ENCODE assay signal across 1 cellular context in the genomic region with DNA sequence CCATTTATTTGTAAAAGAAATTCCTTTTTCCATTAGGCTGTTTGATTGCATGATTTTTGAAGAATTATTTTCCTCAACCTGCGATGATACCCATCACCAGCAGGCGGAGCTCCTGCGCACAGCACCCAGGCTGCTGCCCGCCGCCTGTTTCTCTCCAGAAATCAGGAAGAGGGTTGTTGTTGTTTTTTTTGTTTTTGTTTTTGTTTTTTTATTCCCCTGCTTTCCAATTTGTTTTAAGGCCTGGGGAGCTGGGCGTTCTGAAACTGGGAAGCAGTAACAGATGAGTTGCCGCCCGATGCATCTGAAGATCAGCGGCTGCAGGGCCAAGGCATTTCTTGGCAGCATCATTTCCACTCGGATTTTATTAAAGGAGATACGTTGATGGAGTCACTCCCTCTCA.
A peak's percentile ranks its signal among the peaks of the same experiment; 100 is the strongest.
TF ChIP-seq lines count a peak whose summit lies in the region.

No MANE protein-coding gene starts in this region.

TF ChIP-seq in GM12878, 131 proteins besides CTCF, POLR2A, EP300 and RAD21 (continued from another document):
- TF ChIP-seq, protein P1, sequence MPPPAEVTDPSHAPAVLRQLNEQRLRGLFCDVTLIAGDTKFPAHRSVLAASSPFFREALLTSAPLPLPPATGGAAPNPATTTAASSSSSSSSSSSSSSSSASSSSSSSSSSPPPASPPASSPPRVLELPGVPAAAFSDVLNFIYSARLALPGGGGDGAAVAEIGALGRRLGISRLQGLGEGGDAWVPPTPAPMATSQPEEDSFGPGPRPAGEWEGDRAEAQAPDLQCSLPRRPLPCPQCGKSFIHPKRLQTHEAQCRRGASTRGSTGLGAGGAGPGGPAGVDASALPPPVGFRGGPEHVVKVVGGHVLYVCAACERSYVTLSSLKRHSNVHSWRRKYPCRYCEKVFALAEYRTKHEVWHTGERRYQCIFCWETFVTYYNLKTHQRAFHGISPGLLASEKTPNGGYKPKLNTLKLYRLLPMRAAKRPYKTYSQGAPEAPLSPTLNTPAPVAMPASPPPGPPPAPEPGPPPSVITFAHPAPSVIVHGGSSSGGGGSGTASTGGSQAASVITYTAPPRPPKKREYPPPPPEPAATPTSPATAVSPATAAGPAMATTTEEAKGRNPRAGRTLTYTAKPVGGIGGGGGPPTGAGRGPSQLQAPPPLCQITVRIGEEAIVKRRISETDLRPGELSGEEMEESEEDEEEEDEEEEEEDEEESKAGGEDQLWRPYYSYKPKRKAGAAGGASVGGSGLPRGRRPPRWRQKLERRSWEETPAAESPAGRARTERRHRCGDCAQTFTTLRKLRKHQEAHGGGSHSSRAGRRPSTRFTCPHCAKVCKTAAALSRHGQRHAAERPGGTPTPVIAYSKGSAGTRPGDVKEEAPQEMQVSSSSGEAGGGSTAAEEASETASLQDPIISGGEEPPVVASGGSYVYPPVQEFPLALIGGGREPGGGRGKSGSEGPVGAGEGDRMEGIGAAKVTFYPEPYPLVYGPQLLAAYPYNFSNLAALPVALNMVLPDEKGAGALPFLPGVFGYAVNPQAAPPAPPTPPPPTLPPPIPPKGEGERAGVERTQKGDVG (CRISPR knock-in tag; IDR thresholded peaks at IDR 0.05), result no peak
- TF ChIP-seq, protein P2, sequence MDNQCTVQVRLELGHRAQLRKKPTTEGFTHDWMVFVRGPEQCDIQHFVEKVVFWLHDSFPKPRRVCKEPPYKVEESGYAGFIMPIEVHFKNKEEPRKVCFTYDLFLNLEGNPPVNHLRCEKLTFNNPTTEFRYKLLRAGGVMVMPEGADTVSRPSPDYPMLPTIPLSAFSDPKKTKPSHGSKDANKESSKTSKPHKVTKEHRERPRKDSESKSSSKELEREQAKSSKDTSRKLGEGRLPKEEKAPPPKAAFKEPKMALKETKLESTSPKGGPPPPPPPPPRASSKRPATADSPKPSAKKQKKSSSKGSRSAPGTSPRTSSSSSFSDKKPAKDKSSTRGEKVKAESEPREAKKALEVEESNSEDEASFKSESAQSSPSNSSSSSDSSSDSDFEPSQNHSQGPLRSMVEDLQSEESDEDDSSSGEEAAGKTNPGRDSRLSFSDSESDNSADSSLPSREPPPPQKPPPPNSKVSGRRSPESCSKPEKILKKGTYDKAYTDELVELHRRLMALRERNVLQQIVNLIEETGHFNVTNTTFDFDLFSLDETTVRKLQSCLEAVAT (IDR thresholded peaks at IDR 0.05), result peak; percentile 81
- TF ChIP-seq ASH2L (IDR thresholded peaks at IDR 0.05; ENCODE audit: borderline replicate concordance, low read depth) (no peak), RUNX3 (IDR thresholded peaks at IDR 0.05; ENCODE audit: low read length) (no peak), GATAD2B (conservative IDR thresholded peaks at IDR 0.05; ENCODE audit: low read depth) (no peak), IKZF2 (IDR thresholded peaks at IDR 0.05) (peak in 1 of 2 experiments; percentile 49; a peak in 2 of 4 replicates), CBX5 (IDR thresholded peaks at IDR 0.05; ENCODE audit: low read depth) (0 out of 2 replicates have a peak, but pooled peaks have one; percentile 52), CBX3 (IDR thresholded peaks at IDR 0.05; ENCODE audit: borderline replicate concordance, low read depth) (no peak), YY1 (IDR thresholded peaks at IDR 0.05; ENCODE audit: low read depth, low read length) (peak; percentile 66), JUND (IDR thresholded peaks at IDR 0.05; ENCODE audit: low read depth, low read length) (no peak), ZNF274 (IDR thresholded peaks at IDR 0.05; ENCODE audit: insufficient read depth, insufficient read length) (no peak), MYB (IDR thresholded peaks at IDR 0.05; ENCODE audit: borderline replicate concordance, low read depth, low read length) (no peak), MTA3 (IDR thresholded peaks at IDR 0.05; ENCODE audit: borderline replicate concordance, low read length) (no peak), KAT2A (conservative IDR thresholded peaks at IDR 0.05; ENCODE audit: control insufficient read depth, low read depth, low read length) (no peak), TCF7 (IDR thresholded peaks at IDR 0.05; ENCODE audit: borderline replicate concordance) (no peak), RELA (IDR thresholded peaks at IDR 0.05; ENCODE audit: borderline replicate concordance, partially characterized antibody) (no peak), SP1 (IDR thresholded peaks at IDR 0.05; ENCODE audit: low read depth, low read length) (no peak), SUPT20H (IDR thresholded peaks at IDR 0.05; ENCODE audit: borderline replicate concordance, control insufficient read depth, low read depth, low read length) (no peak), FOS (IDR thresholded peaks at IDR 0.05; ENCODE audit: borderline replicate concordance, extremely low read depth, insufficient read length) (no peak)
- TF ChIP-seq, protein P3, sequence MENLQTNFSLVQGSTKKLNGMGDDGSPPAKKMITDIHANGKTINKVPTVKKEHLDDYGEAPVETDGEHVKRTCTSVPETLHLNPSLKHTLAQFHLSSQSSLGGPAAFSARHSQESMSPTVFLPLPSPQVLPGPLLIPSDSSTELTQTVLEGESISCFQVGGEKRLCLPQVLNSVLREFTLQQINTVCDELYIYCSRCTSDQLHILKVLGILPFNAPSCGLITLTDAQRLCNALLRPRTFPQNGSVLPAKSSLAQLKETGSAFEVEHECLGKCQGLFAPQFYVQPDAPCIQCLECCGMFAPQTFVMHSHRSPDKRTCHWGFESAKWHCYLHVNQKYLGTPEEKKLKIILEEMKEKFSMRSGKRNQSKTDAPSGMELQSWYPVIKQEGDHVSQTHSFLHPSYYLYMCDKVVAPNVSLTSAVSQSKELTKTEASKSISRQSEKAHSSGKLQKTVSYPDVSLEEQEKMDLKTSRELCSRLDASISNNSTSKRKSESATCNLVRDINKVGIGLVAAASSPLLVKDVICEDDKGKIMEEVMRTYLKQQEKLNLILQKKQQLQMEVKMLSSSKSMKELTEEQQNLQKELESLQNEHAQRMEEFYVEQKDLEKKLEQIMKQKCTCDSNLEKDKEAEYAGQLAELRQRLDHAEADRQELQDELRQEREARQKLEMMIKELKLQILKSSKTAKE (IDR thresholded peaks at IDR 0.05; ENCODE audit: low read depth, poor library complexity, severe bottlenecking), result no peak
- TF ChIP-seq, protein P4, sequence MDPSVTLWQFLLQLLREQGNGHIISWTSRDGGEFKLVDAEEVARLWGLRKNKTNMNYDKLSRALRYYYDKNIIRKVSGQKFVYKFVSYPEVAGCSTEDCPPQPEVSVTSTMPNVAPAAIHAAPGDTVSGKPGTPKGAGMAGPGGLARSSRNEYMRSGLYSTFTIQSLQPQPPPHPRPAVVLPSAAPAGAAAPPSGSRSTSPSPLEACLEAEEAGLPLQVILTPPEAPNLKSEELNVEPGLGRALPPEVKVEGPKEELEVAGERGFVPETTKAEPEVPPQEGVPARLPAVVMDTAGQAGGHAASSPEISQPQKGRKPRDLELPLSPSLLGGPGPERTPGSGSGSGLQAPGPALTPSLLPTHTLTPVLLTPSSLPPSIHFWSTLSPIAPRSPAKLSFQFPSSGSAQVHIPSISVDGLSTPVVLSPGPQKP (IDR thresholded peaks at IDR 0.05; ENCODE audit: low read depth, low read length), result no peak
- TF ChIP-seq, protein P5, sequence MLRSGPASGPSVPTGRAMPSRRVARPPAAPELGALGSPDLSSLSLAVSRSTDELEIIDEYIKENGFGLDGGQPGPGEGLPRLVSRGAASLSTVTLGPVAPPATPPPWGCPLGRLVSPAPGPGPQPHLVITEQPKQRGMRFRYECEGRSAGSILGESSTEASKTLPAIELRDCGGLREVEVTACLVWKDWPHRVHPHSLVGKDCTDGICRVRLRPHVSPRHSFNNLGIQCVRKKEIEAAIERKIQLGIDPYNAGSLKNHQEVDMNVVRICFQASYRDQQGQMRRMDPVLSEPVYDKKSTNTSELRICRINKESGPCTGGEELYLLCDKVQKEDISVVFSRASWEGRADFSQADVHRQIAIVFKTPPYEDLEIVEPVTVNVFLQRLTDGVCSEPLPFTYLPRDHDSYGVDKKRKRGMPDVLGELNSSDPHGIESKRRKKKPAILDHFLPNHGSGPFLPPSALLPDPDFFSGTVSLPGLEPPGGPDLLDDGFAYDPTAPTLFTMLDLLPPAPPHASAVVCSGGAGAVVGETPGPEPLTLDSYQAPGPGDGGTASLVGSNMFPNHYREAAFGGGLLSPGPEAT (IDR thresholded peaks at IDR 0.05; ENCODE audit: low read depth), result 0 out of 2 replicates have a peak, but pooled peaks have one; percentile 20
